8 cellular contexts compared by ENCODE assay signal in the genomic region with DNA sequence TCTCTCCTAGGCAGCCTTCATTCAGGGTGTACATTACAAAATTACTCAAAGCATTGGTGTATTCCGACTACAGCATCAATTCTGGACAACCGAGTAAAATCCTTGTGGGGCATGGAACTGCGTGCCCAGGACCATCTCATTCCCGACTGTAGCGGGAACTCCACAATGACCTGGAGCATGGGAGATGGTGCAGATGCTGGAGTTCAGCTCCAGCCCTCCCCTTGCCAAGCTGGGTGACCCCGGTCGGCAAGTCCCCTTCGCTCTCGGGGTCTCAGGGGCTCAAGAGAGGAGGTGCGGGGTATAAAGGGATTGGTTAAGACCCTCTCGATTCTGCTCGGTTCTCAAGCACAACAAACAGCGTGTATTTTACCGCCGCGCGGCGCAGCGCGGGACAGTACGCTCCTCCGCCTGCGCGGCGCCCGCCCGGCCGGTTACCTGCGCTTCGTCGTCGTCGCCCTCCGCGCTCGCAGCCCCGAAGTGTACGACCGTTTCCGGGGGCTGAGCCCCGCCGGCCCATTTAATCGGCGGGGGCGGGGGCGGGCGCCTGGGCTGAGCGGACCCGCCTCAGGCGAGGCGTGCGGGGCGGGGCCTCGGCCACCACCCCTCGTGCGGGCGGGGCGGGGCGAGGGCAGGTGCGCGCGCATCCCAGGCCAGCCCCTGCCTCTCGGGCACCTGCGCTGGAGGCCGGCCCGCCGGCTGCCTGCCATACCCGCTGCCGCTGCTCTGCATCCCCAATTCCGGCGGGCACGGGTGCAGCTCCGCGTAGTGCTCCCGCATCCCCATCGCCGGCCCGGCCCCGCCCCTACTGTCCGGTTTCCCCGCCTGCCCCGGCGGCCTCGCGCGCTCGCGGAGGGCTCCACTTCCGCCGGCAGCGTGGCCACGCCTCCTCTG. TPM values are rescaled to one million over a fixed set of nuclear protein-coding genes. Genes with fewer than 3 reads are reported as not detected.
DNase-seq lines count a peak whose midpoint lies in the region; ATAC-seq and TF ChIP-seq lines count a peak whose summit lies in the region.

A gene (minus strand): TSS at position 493 of the 891 bp plus-strand sequence. CDS start 691 bp downstream, outside the sequence.

- H3K27me3 ChIP-seq in right lobe of liver: no peaks in the 10 kb centered on the region

- intact Hi-C loops in right lobe of liver (cut with DNase I): no loop called here

- WGBS in right lobe of liver (ENCODE audit: insufficient coverage, low coverage, low lambda C conversion rate, missing lambda C conversion rate): 38% methylated on average over 15 of the region's 92 CpGs

- TF ChIP-seq POLR2A in right lobe of liver (IDR thresholded peaks at IDR 0.05): peak; percentile 52

- DNase-seq in activated CD4-positive, CD25-positive, alpha-beta regulatory T cell (lab: John Stamatoyannopoulos, UW): peak; percentile 65 to 77 (median 72)
- no peak for DNase-seq in activated CD4-positive, CD25-positive, alpha-beta regulatory T cell treated with anti-CD3 and anti-CD28 coated beads, Interleukin-2, amount 50 U/mL, for 72 hours
- DNase-seq in NCI-H2227 treated with DMSO at 0.1 percent for 48 hours (lab: John Stamatoyannopoulos, UW) (peak; percentile 79), right lobe of liver (no peak)
- peak; percentile 73 for DNase-seq in activated CD4-positive, alpha-beta T cell treated with anti-CD3 and anti-CD28 coated beads for 1 hour
- DNase-seq in stimulated activated CD4-positive, alpha-beta T cell treated with anti-CD3 and anti-CD28 coated beads, TNF-alpha, amount 100 ng/mL, for 1 hour (ENCODE audit: low read depth in 3 of 3, low spot score in 1 of 3): peak; percentile 51 to 73 (median 71)

- H3K27ac ChIP-seq in cingulate gyrus (ENCODE audit: low read depth, low read length): peak within 1 kb of the TSS; percentile 32
- peak within 1 kb of the TSS; percentile 8 to 70 (median 58) for H3K27ac ChIP-seq in right lobe of liver

- no peak for TF ChIP-seq CTCF in right lobe of liver (IDR thresholded peaks at IDR 0.05)

- peaks cover 0 to 32% (median 0%) of the 10 kb centered on the region in 4 donors for H3K4me1 ChIP-seq in right lobe of liver

- ATAC-seq in HG02981 (IDR thresholded peaks at IDR 0.05; ENCODE audit: unreplicated experiment) (peak; percentile 38), right lobe of liver (peak; percentile 41 to 77 (median 70))

- H3K36me3 ChIP-seq in right lobe of liver: no peaks in the 10 kb centered on the region

- H3K4me3 ChIP-seq in right lobe of liver: peak within 1 kb of the TSS; percentile 49 to 68 (median 65)

- H3K9me3 ChIP-seq in right lobe of liver: no peaks in the 10 kb centered on the region

RNA-seq across cellular contexts. Expression of the gene that starts here (rescaled TPM):
- 10 to 100 TPM in 1 of 6 experiments, 1 to 10 TPM in 5; 3.3 to 10.1 (median 7.5) TPM for total RNA-seq in right lobe of liver

Comparison
In these comparisons a context has a peak if more than half of its experiments do, and no peak if none do; other contexts are left out.
1. DNase-seq: peak in activated CD4-positive, CD25-positive, alpha-beta regulatory T cell (4 of 4), NCI-H2227 treated with DMSO at 0.1 percent for 48 hours (single experiment), activated CD4-positive, alpha-beta T cell treated with anti-CD3 and anti-CD28 coated beads for 1 hour (single experiment) and stimulated activated CD4-positive, alpha-beta T cell treated with anti-CD3 and anti-CD28 coated beads, TNF-alpha, amount 100 ng/mL, for 1 hour (3 of 3); none in activated CD4-positive, CD25-positive, alpha-beta regulatory T cell treated with anti-CD3 and anti-CD28 coated beads, Interleukin-2, amount 50 U/mL, for 72 hours (single experiment) and right lobe of liver (0 of 3).